In genomic region chr14:43056106-43056505, GRCh38 we compare ENCODE assay signal across 11 cellular contexts.
"Had no signal": no experiment of that assay in that cellular context is flagged by ENCODE, and none has a peak within 500 bp of the region (broad histone marks: within the 10 kb centered on the region; RNA-seq: fewer than 3 reads in every experiment).

No MANE protein-coding gene starts in this region.

- H3K36me3 ChIP-seq: HAP-1 had no signal

- FAIRE-seq: H1, H54 had no signal

- H2AFZ ChIP-seq: GM23248 had no signal

- H3K9ac ChIP-seq: GM23248 had no signal

- H3K9me3 ChIP-seq: HAP-1 had no signal

- H3K4me1 ChIP-seq: HAP-1 had no signal

- H3K27ac ChIP-seq: GM23248 had no signal

- ATAC-seq: GM23338, HCT116 had no signal

- H3K4me2 ChIP-seq: GM23338 had no signal

- DNase-seq: GM23248, GOT3, H7, H9, HCEC 1CT, HFFc6 had no signal

- H3K4me3 ChIP-seq: GM23248, GM23338, HAP-1 had no signal
